In the genomic region with DNA sequence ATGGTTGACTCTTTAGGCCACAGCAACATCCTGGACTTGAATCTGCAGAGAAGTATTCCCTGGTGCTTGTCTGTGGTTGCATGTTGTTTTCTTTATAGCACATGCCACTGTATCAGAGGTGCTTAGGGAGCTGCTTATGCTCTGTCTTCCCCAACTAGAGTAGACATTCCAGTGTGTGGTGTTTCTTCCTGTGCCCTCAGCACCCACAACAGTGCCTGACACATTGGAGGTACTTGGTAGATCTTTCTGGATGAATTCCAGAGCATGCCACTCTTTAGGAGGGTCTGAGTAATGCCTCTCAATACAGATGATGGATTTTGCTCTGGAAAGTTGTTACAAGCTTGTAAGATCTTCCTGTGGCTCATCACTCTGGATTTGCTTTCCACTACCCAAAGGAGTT, we compare ENCODE assay signal across 18 cellular contexts.
DNase-seq lines count a peak whose midpoint lies in the region; FAIRE-seq and TF ChIP-seq lines count a peak whose summit lies in the region.
"Had no signal": no experiment of that assay in that cellular context is flagged by ENCODE, and none has a peak within 500 bp of the region (broad histone marks: within the 10 kb centered on the region; RNA-seq: fewer than 3 reads in every experiment).

No MANE protein-coding gene starts in this region.

- no peaks in the 10 kb centered on the region for H4K20me1 ChIP-seq in neural progenitor cell (ENCODE audit: low read depth)
- H4K20me1 ChIP-seq: BLaER1 had no signal

- H3K4me1 Mint-ChIP-seq in neural progenitor cell = peaks cover 13% of the 10 kb centered on the region
- H3K4me1 Mint-ChIP-seq: CD14-positive monocyte had no signal

- H3K27ac ChIP-seq in neural progenitor cell (no peak overlapping the region), colonic mucosa (no peak overlapping the region)
- H3K27ac ChIP-seq: BLaER1, HL-60 had no signal

- H3K27ac Mint-ChIP-seq in neural progenitor cell = peak overlapping the region; percentile 57
- H3K27ac Mint-ChIP-seq: CD8-positive, alpha-beta T cell had no signal

- no peak overlapping the region for H3K4me3 Mint-ChIP-seq in neural progenitor cell
- H3K4me3 Mint-ChIP-seq: CD14-positive monocyte; CD8-positive, alpha-beta T cell had no signal

- no peaks in the 10 kb centered on the region for H3K9me3 Mint-ChIP-seq in neural progenitor cell
- H3K9me3 Mint-ChIP-seq: CD8-positive, alpha-beta T cell had no signal

- no peaks in the 10 kb centered on the region for H3K79me2 ChIP-seq in neural progenitor cell (ENCODE audit: low read depth)

- H3K9me3 ChIP-seq in neural progenitor cell (ENCODE audit: low read depth) (no peaks in the 10 kb centered on the region), colonic mucosa (no peaks in the 10 kb centered on the region)
- H3K9me3 ChIP-seq: BLaER1, HAP-1 had no signal

- no peaks in the 10 kb centered on the region for H3K36me3 ChIP-seq in neural progenitor cell
- no peaks in the 10 kb centered on the region for H3K36me3 ChIP-seq in colonic mucosa
- H3K36me3 ChIP-seq: BLaER1, HAP-1 had no signal

- H3K27me3 Mint-ChIP-seq in neural progenitor cell (ENCODE audit: insufficient read depth, low read depth) = no peaks in the 10 kb centered on the region

- no peak for FAIRE-seq in GM19239 (lab: Jason Lieb, UNC)

- H3K4me2 ChIP-seq in neural progenitor cell = no peak overlapping the region
- H3K4me2 ChIP-seq: BLaER1 had no signal

- intact Hi-C loops in colonic mucosa (cut with DNase I) = loop anchor here (10.0 kb wide), 1 partner anchor 186 kb away; no protein-coding TSS in a partner anchor

- no peak for TF ChIP-seq CTCF in choroid plexus epithelial cell (conservative IDR thresholded peaks at IDR 0.05; ENCODE audit: low read depth, low read length)
- no peak for TF ChIP-seq CTCF in neural progenitor cell (IDR thresholded peaks at IDR 0.05)
- no peak for TF ChIP-seq CTCF in colonic mucosa (IDR thresholded peaks at IDR 0.05)

- no peaks in the 10 kb centered on the region for H3K4me1 ChIP-seq in neural progenitor cell
- H3K4me1 ChIP-seq in colonic mucosa = no peaks in the 10 kb centered on the region
- H3K4me1 ChIP-seq: HAP-1 had no signal

- no peaks in the 10 kb centered on the region for H3F3A ChIP-seq in neural progenitor cell (ENCODE audit: low read depth)

- peak; percentile 2 for DNase-seq in LHCN-M2 (ENCODE audit: low read depth)
- peak; percentile 29 for DNase-seq in choroid plexus epithelial cell (ENCODE audit: low read depth)
- peak; percentile 75 for DNase-seq in kidney tubule cell (ENCODE audit: low spot score)
- DNase-seq in neural progenitor cell (ENCODE audit: low spot score) = no peak
- DNase-seq in inferior parietal cortex (ENCODE audit: extremely low spot score) = no peak
- DNase-seq in GM19239 (ENCODE audit: insufficient read length, low spot score) = no peak
- no peak for DNase-seq in colonic mucosa
- no peak for DNase-seq in NOMO-1 treated with DMSO at 0.1 percent for 48 hours (lab: John Stamatoyannopoulos, UW; ENCODE audit: unreplicated experiment)
- DNase-seq: 8988T; Calu3; CD8-positive, alpha-beta T cell; DMS79 treated with DMSO at 0.1 percent for 48 hours; GF-D8; IMR-90 had no signal

- H3K4me3 ChIP-seq in choroid plexus epithelial cell (ENCODE audit: low read depth, low read length) (no peak overlapping the region), neural progenitor cell (no peak overlapping the region), colonic mucosa (no peak overlapping the region)
- H3K4me3 ChIP-seq: BLaER1, HAP-1 had no signal

- H3K36me3 Mint-ChIP-seq in neural progenitor cell = no peaks in the 10 kb centered on the region
- H3K36me3 Mint-ChIP-seq: CD14-positive monocyte; CD8-positive, alpha-beta T cell had no signal

- H3K9ac ChIP-seq in neural progenitor cell = no peak overlapping the region
- no peak overlapping the region for H3K9ac ChIP-seq in colonic mucosa (ENCODE audit: low read depth in 2 of 2, low read length in 2 of 2)
- H3K9ac ChIP-seq: BLaER1 had no signal

- H2AFZ ChIP-seq in neural progenitor cell (replicated peaks) = no peak overlapping the region

- H3K27me3 ChIP-seq in neural progenitor cell (no peaks in the 10 kb centered on the region), colonic mucosa (no peaks in the 10 kb centered on the region)
- H3K27me3 ChIP-seq: BLaER1 had no signal

Comparison
In these comparisons a context has a peak if more than half of its experiments do, and no peak if none do; other contexts are left out.
1. DNase-seq: peak in LHCN-M2 (single experiment), choroid plexus epithelial cell (single experiment) and kidney tubule cell (single experiment); none in neural progenitor cell (single experiment), inferior parietal cortex (single experiment), GM19239 (single experiment), colonic mucosa (single experiment) and NOMO-1 treated with DMSO at 0.1 percent for 48 hours (single experiment).